Comparison of ENCODE assay signal across 18 cellular contexts in the genomic region with DNA sequence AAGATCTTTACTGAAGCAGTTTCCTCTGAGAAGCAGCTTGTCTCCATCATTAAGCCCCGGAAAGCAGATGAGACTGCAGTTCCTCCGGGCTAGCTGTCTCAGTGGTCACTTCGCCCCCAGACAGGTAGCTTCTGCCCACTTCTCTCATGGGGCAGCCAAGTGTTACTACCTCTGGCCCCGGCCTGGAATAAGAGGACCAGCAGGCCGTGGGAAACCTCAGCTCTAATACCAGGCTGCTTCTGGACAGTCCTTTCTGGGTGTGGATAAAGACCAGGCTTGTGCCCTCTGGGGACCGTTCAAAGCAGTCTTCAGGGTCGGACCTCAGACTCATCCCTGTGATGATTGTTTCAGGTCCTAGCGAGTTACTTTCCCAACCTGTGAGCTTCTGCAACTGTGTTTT. TPM values are rescaled to one million over a fixed set of nuclear protein-coding genes. Genes with fewer than 3 reads are reported as not detected.
DNase-seq lines count a peak whose midpoint lies in the region; TF ChIP-seq lines count a peak whose summit lies in the region.
"Had no signal": no experiment of that assay in that cellular context is flagged by ENCODE, and none has a peak within 500 bp of the region (broad histone marks: within the 10 kb centered on the region; RNA-seq: fewer than 3 reads in every experiment).

No MANE protein-coding gene starts in this region.

- 89 to 94% methylated on average over 7 to 8 of the region's 8 CpGs for WGBS in endodermal cell (ENCODE audit: insufficient coverage in 1 of 2, insufficient read length in 1 of 2), 2 experiments

- H3K27me3 Mint-ChIP-seq in endodermal cell (ENCODE audit: insufficient read depth), result no peaks in the 10 kb centered on the region
- peaks cover 12% of the 10 kb centered on the region for H3K27me3 Mint-ChIP-seq in osteocyte (ENCODE audit: unreplicated experiment)

- no peaks in the 10 kb centered on the region for H3K36me3 Mint-ChIP-seq in endodermal cell (ENCODE audit: low read depth)
- no peaks in the 10 kb centered on the region for H3K36me3 Mint-ChIP-seq in osteocyte (ENCODE audit: unreplicated experiment)
- H3K36me3 Mint-ChIP-seq: CD14-positive monocyte had no signal

- H3K4me3 Mint-ChIP-seq in endodermal cell (no peak overlapping the region), osteocyte (ENCODE audit: unreplicated experiment) (no peak overlapping the region)
- H3K4me3 Mint-ChIP-seq: B cell, CD14-positive monocyte had no signal

- H3K9ac ChIP-seq in endodermal cell (ENCODE audit: extremely low read depth, low read length, poor library complexity, severe bottlenecking), result no peak overlapping the region

- no peaks in the 10 kb centered on the region for H3K27me3 ChIP-seq in endodermal cell (ENCODE audit: control insufficient read depth, insufficient read depth, low read length, poor library complexity, severe bottlenecking)

- no peak overlapping the region for H3K27ac ChIP-seq in endodermal cell (ENCODE audit: low read depth, low read length)
- H3K27ac ChIP-seq: A549 had no signal

- H3K27ac Mint-ChIP-seq in endodermal cell, result no peak overlapping the region
- H3K27ac Mint-ChIP-seq in osteocyte (ENCODE audit: unreplicated experiment), result no peak overlapping the region
- H3K27ac Mint-ChIP-seq: B cell had no signal

- no peak for TF ChIP-seq CTCF in endodermal cell (conservative IDR thresholded peaks at IDR 0.05)
- TF ChIP-seq CTCF in osteocyte (IDR thresholded peaks at IDR 0.05), result no peak

- H3K9me3 Mint-ChIP-seq in endodermal cell (no peaks in the 10 kb centered on the region), osteocyte (ENCODE audit: unreplicated experiment) (no peaks in the 10 kb centered on the region)

- H3K4me1 ChIP-seq in endodermal cell (ENCODE audit: control insufficient read depth, insufficient read depth, low read length), result no peaks in the 10 kb centered on the region
- H3K4me1 ChIP-seq: A549 had no signal

- peak; percentile 38 for DNase-seq in activated effector memory CD4-positive, alpha-beta T cell treated with anti-CD3 and anti-CD28 coated beads, Interleukin-2, amount 50 U/mL, for 16 hours
- DNase-seq in activated effector memory CD4-positive, alpha-beta T cell treated with Interleukin-2 at 50 U/mL for 16 hours, result no peak
- DNase-seq in endodermal cell (peak; percentile 41), osteocyte (ENCODE audit: extremely low spot score, unreplicated experiment) (peak; percentile 64), HPDE6-E6E7 (ENCODE audit: extremely low spot score) (no peak), H4 (ENCODE audit: low spot score) (no peak)
- DNase-seq in effector CD8-positive, alpha-beta T cell (lab: John Stamatoyannopoulos, UW), result no peak
- DNase-seq: EL, KBM-7, MM.1S, NCI-H1048, NCI-H1417 treated with DMSO at 0.1 percent for 48 hours, NCI-H446 treated with DMSO at 0.1 percent for 48 hours, NCI-H526 treated with DMSO at 0.1 percent for 48 hours, OCI-M1 had no signal

- H3K4me1 Mint-ChIP-seq in endodermal cell (no peaks in the 10 kb centered on the region), osteocyte (ENCODE audit: unreplicated experiment) (peaks cover 4% of the 10 kb centered on the region)

- no peak overlapping the region for H3K4me3 ChIP-seq in endodermal cell (ENCODE audit: low read length)
- H3K4me3 ChIP-seq: A549 had no signal

- H3K9me3 ChIP-seq in endodermal cell (ENCODE audit: control insufficient read depth, low read length), result no peaks in the 10 kb centered on the region
- H3K9me3 ChIP-seq: A549 had no signal

- H3K36me3 ChIP-seq in endodermal cell (ENCODE audit: control insufficient read depth, insufficient read depth, low read length), result no peaks in the 10 kb centered on the region

RNA-seq across cellular contexts. Expression of a gene that starts 54.8 kb away (rescaled TPM):
- total RNA-seq in endodermal cell (under 1 TPM; 0.24 to 0.31 TPM), osteocyte (not detected in 2 replicates)
- polyA plus RNA-seq in endodermal cell (2013, experiment 1 of 2), result 0.14 TPM
- 0.17 TPM for polyA plus RNA-seq in endodermal cell (2013, experiment 2 of 2)
- total RNA-seq in H4 (2014; rRNA removed; shearing (Covaris generic)), result 2.9 and 4.7 TPM in 2 replicates

Comparison
In these comparisons a context has a peak if more than half of its experiments do, and no peak if none do; other contexts are left out.
1. DNase-seq: peak in activated effector memory CD4-positive, alpha-beta T cell treated with anti-CD3 and anti-CD28 coated beads, Interleukin-2, amount 50 U/mL, for 16 hours (single experiment), endodermal cell (single experiment) and osteocyte (single experiment); none in activated effector memory CD4-positive, alpha-beta T cell treated with Interleukin-2 at 50 U/mL for 16 hours (single experiment), HPDE6-E6E7 (single experiment), H4 (single experiment) and effector CD8-positive, alpha-beta T cell (single experiment).